ENCODE assay signal across 23 cellular contexts in the genomic region with DNA sequence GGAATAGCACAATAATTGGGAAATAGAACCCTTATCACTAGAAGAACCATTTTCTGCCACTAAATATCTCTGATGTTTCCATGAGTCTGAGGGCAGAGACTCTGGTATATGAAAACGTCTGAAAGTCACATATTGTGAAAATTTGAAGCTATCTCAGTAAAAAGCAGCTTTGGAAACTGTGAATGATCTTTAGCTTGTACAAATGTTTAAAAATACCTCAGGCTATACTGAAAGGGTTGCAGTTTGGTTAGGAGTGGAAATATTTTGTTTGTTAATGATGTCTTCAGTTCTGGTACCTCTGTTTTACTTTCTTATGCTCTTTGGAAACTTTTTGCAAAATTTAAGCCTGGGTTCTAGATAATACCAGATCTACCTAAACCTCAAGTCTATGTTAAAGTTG.
DNase-seq lines count a peak whose midpoint lies in the region; ATAC-seq and TF ChIP-seq lines count a peak whose summit lies in the region.
"Had no signal": no experiment of that assay in that cellular context is flagged by ENCODE, and none has a peak within 500 bp of the region (broad histone marks: within the 10 kb centered on the region; RNA-seq: fewer than 3 reads in every experiment).

No MANE protein-coding gene starts in this region.

- H3K4me3 ChIP-seq in SK-N-MC, result no peak overlapping the region
- no peak overlapping the region for H3K4me3 ChIP-seq in thoracic aorta
- H3K4me3 ChIP-seq: SJCRH30 had no signal

- H3K36me3 ChIP-seq in SK-N-MC (ENCODE audit: insufficient read depth, low read length) (no peaks in the 10 kb centered on the region), thoracic aorta (no peaks in the 10 kb centered on the region)
- H3K36me3 ChIP-seq: SJCRH30 had no signal

- intact Hi-C loops in activated CD8-positive, alpha-beta T cell treated with anti-CD3 and anti-CD28 coated beads for 36 hours (cut with micrococcal nuclease), result no loop called here

- H3K4me3 Mint-ChIP-seq in activated CD8-positive, alpha-beta T cell treated with anti-CD3 and anti-CD28 coated beads for 36 hours, result no peak overlapping the region
- H3K4me3 Mint-ChIP-seq in activated CD8-positive, alpha-beta T cell treated with anti-CD3 and anti-CD28 coated beads, Interleukin-2, amount 10 ng/mL, durations not matched to agents 7 days and 5 days, result no peak overlapping the region
- H3K4me3 Mint-ChIP-seq: B cell; CD4-positive, alpha-beta T cell had no signal

- peaks cover 7 to 49% of the 10 kb centered on the region in 2 donors for H3K4me1 ChIP-seq in thoracic aorta (ENCODE audit: control insufficient read depth in 1 of 2, low read depth in 2 of 2)
- H3K4me1 ChIP-seq: SJCRH30 had no signal

- no peak overlapping the region for H3K9ac ChIP-seq in SK-N-MC (ENCODE audit: insufficient read length)

- CTCF ChIA-PET in activated CD8-positive, alpha-beta T cell treated with anti-CD3 and anti-CD28 coated beads for 36 hours (lab: Charles Lee), result interaction anchor here (0.6 to 5.1 kb wide), 5 partner anchors 13 to 211 kb away, joined by 3 to 21 read pairs (median 12); a partner anchor contains a TSS
- CTCF ChIA-PET in activated CD8-positive, alpha-beta T cell treated with anti-CD3 and anti-CD28 coated beads, Interleukin-2, amount 10 ng/mL, durations not matched to agents 7 days and 5 days (lab: Charles Lee), result interaction anchor here (0.9 to 2.5 kb wide), 5 partner anchors 12 to 211 kb away, joined by 4 to 9 read pairs (median 6); a partner anchor contains a TSS

- H3K27ac ChIP-seq in SK-N-MC (0 out of 2 replicates have a peak overlapping the region, but pooled peaks have one; percentile 14), thoracic aorta (peak overlapping the region; percentile 19 to 24)
- H3K27ac ChIP-seq: 22Rv1, HL-60, RWPE1, SJCRH30 had no signal

- no peaks in the 10 kb centered on the region for H3K9me3 Mint-ChIP-seq in activated CD8-positive, alpha-beta T cell treated with anti-CD3 and anti-CD28 coated beads for 36 hours
- no peaks in the 10 kb centered on the region for H3K9me3 Mint-ChIP-seq in activated CD8-positive, alpha-beta T cell treated with anti-CD3 and anti-CD28 coated beads, Interleukin-2, amount 10 ng/mL, durations not matched to agents 7 days and 5 days (ENCODE audit: insufficient read depth)
- H3K9me3 Mint-ChIP-seq: CD4-positive, alpha-beta T cell had no signal

- peaks cover 9% of the 10 kb centered on the region for H3K4me1 Mint-ChIP-seq in activated CD8-positive, alpha-beta T cell treated with anti-CD3 and anti-CD28 coated beads for 36 hours (ENCODE audit: low read depth)
- no peaks in the 10 kb centered on the region for H3K4me1 Mint-ChIP-seq in activated CD8-positive, alpha-beta T cell treated with anti-CD3 and anti-CD28 coated beads, Interleukin-2, amount 10 ng/mL, durations not matched to agents 7 days and 5 days (ENCODE audit: low read depth)
- H3K4me1 Mint-ChIP-seq: B cell had no signal

- no peaks in the 10 kb centered on the region for H3K27me3 ChIP-seq in thoracic aorta (replicated peaks; ENCODE audit: insufficient read depth)
- H3K27me3 ChIP-seq: SJCRH30 had no signal

- peak; percentile 39 for ATAC-seq in activated CD8-positive, alpha-beta T cell treated with anti-CD3 and anti-CD28 coated beads for 36 hours
- ATAC-seq in activated CD8-positive, alpha-beta T cell treated with anti-CD3 and anti-CD28 coated beads, Interleukin-2, amount 10 ng/mL, durations not matched to agents 7 days and 5 days, result no peak
- ATAC-seq in HG02763 (IDR thresholded peaks at IDR 0.05; ENCODE audit: unreplicated experiment), result peak; percentile 57
- ATAC-seq in thoracic aorta (ENCODE audit: insufficient number of reproducible peaks, low FRiP score, low read depth), result no peak
- ATAC-seq: PC-3 had no signal

- H3K27me3 Mint-ChIP-seq in activated CD8-positive, alpha-beta T cell treated with anti-CD3 and anti-CD28 coated beads for 36 hours, result no peaks in the 10 kb centered on the region
- H3K27me3 Mint-ChIP-seq in activated CD8-positive, alpha-beta T cell treated with anti-CD3 and anti-CD28 coated beads, Interleukin-2, amount 10 ng/mL, durations not matched to agents 7 days and 5 days (ENCODE audit: low read depth), result no peaks in the 10 kb centered on the region
- H3K27me3 Mint-ChIP-seq: B cell; CD4-positive, alpha-beta T cell had no signal

- H3K27ac Mint-ChIP-seq in activated CD8-positive, alpha-beta T cell treated with anti-CD3 and anti-CD28 coated beads for 36 hours, result no peak overlapping the region
- no peak overlapping the region for H3K27ac Mint-ChIP-seq in activated CD8-positive, alpha-beta T cell treated with anti-CD3 and anti-CD28 coated beads, Interleukin-2, amount 10 ng/mL, durations not matched to agents 7 days and 5 days
- H3K27ac Mint-ChIP-seq: B cell; CD4-positive, alpha-beta T cell had no signal

- POLR2A ChIA-PET in activated CD8-positive, alpha-beta T cell treated with anti-CD3 and anti-CD28 coated beads for 36 hours (lab: Charles Lee), result interaction anchor here (0.7 kb wide), 1 partner anchor 821 kb away, joined by 3 read pairs; no protein-coding TSS in a partner anchor
- POLR2A ChIA-PET in activated CD8-positive, alpha-beta T cell treated with anti-CD3 and anti-CD28 coated beads, Interleukin-2, amount 10 ng/mL, durations not matched to agents 7 days and 5 days (lab: Charles Lee), result no interaction called here

- H3K36me3 Mint-ChIP-seq in activated CD8-positive, alpha-beta T cell treated with anti-CD3 and anti-CD28 coated beads for 36 hours (ENCODE audit: low read depth), result peaks cover 2% of the 10 kb centered on the region
- no peaks in the 10 kb centered on the region for H3K36me3 Mint-ChIP-seq in activated CD8-positive, alpha-beta T cell treated with anti-CD3 and anti-CD28 coated beads, Interleukin-2, amount 10 ng/mL, durations not matched to agents 7 days and 5 days (ENCODE audit: low read depth)

- DNase-seq in activated CD8-positive, alpha-beta T cell treated with anti-CD3 and anti-CD28 coated beads for 36 hours, result no peak
- DNase-seq in activated CD8-positive, alpha-beta T cell treated with anti-CD3 and anti-CD28 coated beads, Interleukin-2, amount 10 ng/mL, durations not matched to agents 7 days and 5 days, result no peak
- DNase-seq in SK-N-MC (ENCODE audit: low read depth, low spot score) (no peak), thoracic aorta (ENCODE audit: low spot score) (no peak), activated T-cell treated with anti-CD3 and anti-CD28 coated beads for 4 hours (no peak), DMS79 (lab: John Stamatoyannopoulos, UW) (no peak), ecto neural progenitor cell (ENCODE audit: low spot score) (no peak)
- DNase-seq: CD4-positive, alpha-beta T cell; DMS53; HCEC 1CT; MV-4-11; NCI-H1436; NCI-H2029; NCI-H2171; NCI-H446; PC-3; SJCRH30; SW 1271 had no signal

- no peak for TF ChIP-seq CTCF in activated CD8-positive, alpha-beta T cell treated with anti-CD3 and anti-CD28 coated beads for 36 hours (IDR thresholded peaks at IDR 0.05)
- no peak for TF ChIP-seq CTCF in thoracic aorta (IDR thresholded peaks at IDR 0.05)

- H3K9me3 ChIP-seq in SK-N-MC (ENCODE audit: low read depth, low read length) (no peaks in the 10 kb centered on the region), thoracic aorta (no peaks in the 10 kb centered on the region)
- H3K9me3 ChIP-seq: SJCRH30 had no signal

Comparison
In these comparisons a context has a peak if more than half of its experiments do, and no peak if none do; other contexts are left out.
1. ATAC-seq: peak in activated CD8-positive, alpha-beta T cell treated with anti-CD3 and anti-CD28 coated beads for 36 hours (single experiment) and HG02763 (single experiment); none in activated CD8-positive, alpha-beta T cell treated with anti-CD3 and anti-CD28 coated beads, Interleukin-2, amount 10 ng/mL, durations not matched to agents 7 days and 5 days (single experiment) and thoracic aorta (single experiment).